8 cellular contexts compared by ENCODE assay signal in genomic region chr11:69888671-69889076, GRCh38.
A peak's percentile ranks its signal among the peaks of the same experiment; 100 is the strongest.
DNase-seq lines count a peak whose midpoint lies in the region; ATAC-seq and TF ChIP-seq lines count a peak whose summit lies in the region.

No MANE protein-coding gene starts in this region.

- TF ChIP-seq EP300 in tibial nerve (IDR thresholded peaks at IDR 0.05), result no peak

- ATAC-seq in activated T-cell treated with anti-CD3 and anti-CD28 coated beads, Interleukin-2, amount 50 U/mL, for 72 hours (replicated peaks in 1 of 2), result peak; percentile 46 to 53
- ATAC-seq in HG02642 (IDR thresholded peaks at IDR 0.05; ENCODE audit: poor library complexity, unreplicated experiment), result no peak

- H3K36me3 Mint-ChIP-seq in activated T-cell treated with anti-CD3 and anti-CD28 coated beads, Interleukin-2, amount 50 U/mL, for 72 hours (ENCODE audit: insufficient read depth in 2 of 2), result no peaks in the 10 kb centered on the region
- H3K36me3 Mint-ChIP-seq in osteocyte (ENCODE audit: unreplicated experiment), result no peaks in the 10 kb centered on the region

- H3K4me3 ChIP-seq in Peyer's patch, result no peak overlapping the region
- no peak overlapping the region for H3K4me3 ChIP-seq in fibroblast of the aortic adventitia (ENCODE audit: low read depth, low read length)
- H3K4me3 ChIP-seq in tibial nerve, result no peak overlapping the region

- TF ChIP-seq POLR2A in Peyer's patch (IDR thresholded peaks at IDR 0.05), result no peak
- TF ChIP-seq POLR2A in tibial nerve (IDR thresholded peaks at IDR 0.05), result no peak

- H3K27ac ChIP-seq in Peyer's patch (no peak overlapping the region), tibial nerve (no peak overlapping the region)

- no peak overlapping the region for H3K4me3 Mint-ChIP-seq in activated T-cell treated with anti-CD3 and anti-CD28 coated beads, Interleukin-2, amount 50 U/mL, for 72 hours
- no peak overlapping the region for H3K4me3 Mint-ChIP-seq in osteocyte (ENCODE audit: unreplicated experiment)

- peaks cover 10% of the 10 kb centered on the region for H3K27me3 Mint-ChIP-seq in activated T-cell treated with anti-CD3 and anti-CD28 coated beads, Interleukin-2, amount 50 U/mL, for 72 hours (ENCODE audit: low read depth)
- peaks cover 40% of the 10 kb centered on the region for H3K27me3 Mint-ChIP-seq in osteocyte (ENCODE audit: unreplicated experiment)

- no peaks in the 10 kb centered on the region for H3K4me1 Mint-ChIP-seq in activated T-cell treated with anti-CD3 and anti-CD28 coated beads, Interleukin-2, amount 50 U/mL, for 72 hours (ENCODE audit: low read depth)
- H3K4me1 Mint-ChIP-seq in osteocyte (ENCODE audit: unreplicated experiment), result no peaks in the 10 kb centered on the region

- 0 to 9% methylated on average over 4 to 7 of the region's 7 CpGs for WGBS in tibial nerve, 2 donors

- DNase-seq in COLO668 (lab: John Stamatoyannopoulos, UW; ENCODE audit: unreplicated experiment), result peak; percentile 36
- peak; percentile 45 for DNase-seq in HT1080 (ENCODE audit: low read depth)
- DNase-seq in Peyer's patch, result peak; percentile 25 to 89 (median 87)
- peak; percentile 67 to 71 for DNase-seq in activated T-cell treated with anti-CD3 and anti-CD28 coated beads, Interleukin-2, amount 50 U/mL, for 72 hours
- peak; percentile 65 for DNase-seq in fibroblast of the aortic adventitia (ENCODE audit: low read depth)
- DNase-seq in osteocyte (ENCODE audit: extremely low spot score, unreplicated experiment), result no peak
- DNase-seq in tibial nerve (ENCODE audit: low spot score in 2 of 2), result peak; percentile 23 to 55

- H3K9me3 Mint-ChIP-seq in activated T-cell treated with anti-CD3 and anti-CD28 coated beads, Interleukin-2, amount 50 U/mL, for 72 hours, result no peaks in the 10 kb centered on the region
- no peaks in the 10 kb centered on the region for H3K9me3 Mint-ChIP-seq in osteocyte (ENCODE audit: unreplicated experiment)

- H3K27ac Mint-ChIP-seq in activated T-cell treated with anti-CD3 and anti-CD28 coated beads, Interleukin-2, amount 50 U/mL, for 72 hours, result no peak overlapping the region
- no peak overlapping the region for H3K27ac Mint-ChIP-seq in osteocyte (ENCODE audit: unreplicated experiment)

- no peaks in the 10 kb centered on the region for H3K36me3 ChIP-seq in Peyer's patch
- H3K36me3 ChIP-seq in tibial nerve, result no peaks in the 10 kb centered on the region

- H3K9me3 ChIP-seq in Peyer's patch (no peaks in the 10 kb centered on the region), tibial nerve (no peaks in the 10 kb centered on the region)

- H3K27me3 ChIP-seq in Peyer's patch, result no peaks in the 10 kb centered on the region
- peaks cover 0 to 35% of the 10 kb centered on the region in 2 donors for H3K27me3 ChIP-seq in tibial nerve

- TF ChIP-seq CTCF in Peyer's patch (IDR thresholded peaks at IDR 0.05) (peak; percentile 19 to 95 (median 90)), fibroblast of the aortic adventitia (IDR thresholded peaks at IDR 0.05; ENCODE audit: insufficient read depth, low read length) (peak; percentile 95), osteocyte (IDR thresholded peaks at IDR 0.05) (peak; percentile 95), tibial nerve (IDR thresholded peaks at IDR 0.05) (peak; percentile 64 to 81 (median 68))

- H3K4me1 ChIP-seq in Peyer's patch (peaks cover 0 to 35% (median 7%) of the 10 kb centered on the region in 4 donors), tibial nerve (peaks cover 0 to 7% (median 0%) of the 10 kb centered on the region in 4 donors)
